Comparison of ENCODE assay signal across 13 cellular contexts in the genomic region with DNA sequence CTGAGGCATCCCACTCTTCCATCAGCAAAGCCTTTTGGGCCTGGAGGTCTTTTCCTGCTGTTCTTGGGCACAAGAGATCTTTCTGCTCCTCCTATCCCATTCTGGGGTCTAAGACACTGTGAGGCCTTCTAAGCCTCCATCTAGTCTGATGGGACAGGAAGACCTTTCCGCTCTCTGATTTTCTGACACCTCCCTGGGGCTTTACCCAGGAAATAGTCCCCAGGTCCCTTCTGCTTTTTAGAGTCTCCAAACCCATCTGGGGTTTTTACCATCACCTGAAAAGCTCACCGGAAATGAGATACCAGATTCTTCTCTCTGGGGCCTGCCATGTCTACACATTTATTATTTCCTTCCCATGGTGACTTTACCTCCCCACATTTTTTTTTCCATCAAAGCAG. TPM values are rescaled to one million over a fixed set of nuclear protein-coding genes. Genes with fewer than 3 reads are reported as not detected.
DNase-seq lines count a peak whose midpoint lies in the region; ATAC-seq and TF ChIP-seq lines count a peak whose summit lies in the region.
"Had no signal": no experiment of that assay in that cellular context is flagged by ENCODE, and none has a peak within 500 bp of the region (broad histone marks: within the 10 kb centered on the region; RNA-seq: fewer than 3 reads in every experiment).

No MANE protein-coding gene starts in this region.

- ATAC-seq in GM18867 (IDR thresholded peaks at IDR 0.05; ENCODE audit: unreplicated experiment) (peak; percentile 62), GM21515 (IDR thresholded peaks at IDR 0.05; ENCODE audit: unreplicated experiment) (peak; percentile 61), HG03280 (IDR thresholded peaks at IDR 0.05; ENCODE audit: unreplicated experiment) (peak; percentile 66), memory B cell (ENCODE audit: low read depth) (peak; percentile 93)

- H3K27ac Mint-ChIP-seq in memory B cell (peak overlapping the region; percentile 97), chondrocyte (ENCODE audit: unreplicated experiment) (no peak overlapping the region), osteocyte (ENCODE audit: unreplicated experiment) (no peak overlapping the region), Calu3 (ENCODE audit: unreplicated experiment) (no peak overlapping the region)
- H3K27ac Mint-ChIP-seq: neural progenitor cell had no signal

- no TSS peak for BruUV-seq in Calu3 (replicated peaks; lab: Mats Ljungman, UMichigan)

- H3K27me3 Mint-ChIP-seq in memory B cell (no peaks in the 10 kb centered on the region), chondrocyte (ENCODE audit: low read depth) (no peaks in the 10 kb centered on the region), osteocyte (ENCODE audit: unreplicated experiment) (no peaks in the 10 kb centered on the region), Calu3 (ENCODE audit: unreplicated experiment) (peaks cover 8% of the 10 kb centered on the region)

- H3K4me3 Mint-ChIP-seq in memory B cell (peak overlapping the region; percentile 75), chondrocyte (ENCODE audit: unreplicated experiment) (no peak overlapping the region), osteocyte (ENCODE audit: unreplicated experiment) (no peak overlapping the region), Calu3 (ENCODE audit: low read depth, unreplicated experiment) (no peak overlapping the region)
- H3K4me3 Mint-ChIP-seq: neural progenitor cell had no signal

- H3K4me1 Mint-ChIP-seq in memory B cell = peaks cover 33% of the 10 kb centered on the region
- H3K4me1 Mint-ChIP-seq in chondrocyte (ENCODE audit: low read depth) = no peaks in the 10 kb centered on the region
- H3K4me1 Mint-ChIP-seq in osteocyte (ENCODE audit: unreplicated experiment) = no peaks in the 10 kb centered on the region
- no peaks in the 10 kb centered on the region for H3K4me1 Mint-ChIP-seq in Calu3 (ENCODE audit: low read depth, unreplicated experiment)
- H3K4me1 Mint-ChIP-seq: neural progenitor cell had no signal

- no peaks in the 10 kb centered on the region for H3K9me3 Mint-ChIP-seq in memory B cell
- H3K9me3 Mint-ChIP-seq in chondrocyte (ENCODE audit: low read depth) = peaks cover 3% of the 10 kb centered on the region
- H3K9me3 Mint-ChIP-seq in osteocyte (ENCODE audit: unreplicated experiment) = no peaks in the 10 kb centered on the region
- no peaks in the 10 kb centered on the region for H3K9me3 Mint-ChIP-seq in Calu3 (ENCODE audit: low read depth, unreplicated experiment)
- H3K9me3 Mint-ChIP-seq: neural progenitor cell had no signal

- DNase-seq in memory B cell (ENCODE audit: low spot score in 2 of 2) = peak; percentile 51 to 72
- DNase-seq in chondrocyte (ENCODE audit: low spot score) = no peak
- no peak for DNase-seq in AML-193 (lab: John Stamatoyannopoulos, UW)
- DNase-seq in osteocyte (ENCODE audit: extremely low spot score, unreplicated experiment) = no peak
- DNase-seq in Calu3 = no peak
- DNase-seq: activated CD4-positive, CD25-positive, alpha-beta regulatory T cell treated with anti-CD3 and anti-CD28 coated beads, Interleukin-2, amount 50 U/mL, for 72 hours; amniotic stem cell; EL; NCI-H1092 had no signal

- intact Hi-C loops in Calu3 (cut with micrococcal nuclease; ENCODE audit: unreplicated experiment) = no loop called here

- TF ChIP-seq CTCF in chondrocyte (IDR thresholded peaks at IDR 0.05) (no peak), osteocyte (IDR thresholded peaks at IDR 0.05) (no peak), Calu3 (IDR thresholded peaks at IDR 0.05; ENCODE audit: unreplicated experiment) (no peak)

- CTCF ChIA-PET in Calu3 (lab: Charles Lee) = no interaction called here

- H3K36me3 Mint-ChIP-seq in memory B cell (peaks cover 32% of the 10 kb centered on the region), chondrocyte (ENCODE audit: low read depth) (no peaks in the 10 kb centered on the region), osteocyte (ENCODE audit: unreplicated experiment) (no peaks in the 10 kb centered on the region), Calu3 (ENCODE audit: insufficient read depth, unreplicated experiment) (no peaks in the 10 kb centered on the region)
- H3K36me3 Mint-ChIP-seq: neural progenitor cell had no signal

RNA-seq across cellular contexts. Expression of gene CLEC17A, which starts 21.1 kb away (rescaled TPM):
- total RNA-seq in chondrocyte (not detected in 3 replicates), osteocyte (not detected in 2 replicates), Calu3 (2022) (not detected in 2 replicates)

RNA-seq across cellular contexts. Expression of gene NDUFB7, which starts 32.1 kb away (rescaled TPM):
- total RNA-seq in chondrocyte (126 to 154 TPM (median 128 TPM) in 3 replicates), osteocyte (149 and 158 TPM in 2 replicates), Calu3 (2022) (107 and 111 TPM in 2 replicates)

Comparison
In these comparisons a context has a peak if more than half of its experiments do, and no peak if none do; other contexts are left out.
1. DNase-seq: peak in memory B cell (2 of 2); none in chondrocyte (single experiment), AML-193 (0 of 2), osteocyte (single experiment) and Calu3 (single experiment).
2. Peak in every context shown above with its lines, with median percentiles within 50 percentile points of each other: ATAC-seq.